In genomic region chrX:133523094-133523493, GRCh38 we compare ENCODE assay signal across 17 cellular contexts.
DNase-seq lines count a peak whose midpoint lies in the region; ATAC-seq and TF ChIP-seq lines count a peak whose summit lies in the region.
"Had no signal": no experiment of that assay in that cellular context is flagged by ENCODE, and none has a peak within 500 bp of the region (broad histone marks: within the 10 kb centered on the region; RNA-seq: fewer than 3 reads in every experiment).

No MANE protein-coding gene starts in this region.

- H2AFZ ChIP-seq in mammary epithelial cell (ENCODE audit: low read depth, low read length): peak overlapping the region; percentile 78

- intact Hi-C loops in MCF 10A (cut with micrococcal nuclease) (no loop called here), breast epithelium (cut with DNase I; ENCODE audit: low total_unique reads) (no loop called here), mammary epithelial cell (cut with micrococcal nuclease) (no loop called here), left colon (cut with DNase I, micrococcal nuclease) (no loop called here)

- H3K4me3 ChIP-seq in breast epithelium (no peak overlapping the region), mammary epithelial cell (replicated peaks in 1 of 3; ENCODE audit: insufficient read depth in 1 of 3, low read depth in 2 of 3, low read length in 3 of 3) (no peak overlapping the region), skeletal muscle cell (ENCODE audit: low read depth, low read length) (no peak overlapping the region)
- H3K4me3 ChIP-seq: BLaER1 treated with 17β-estradiol and CSF1 and Interleukin-3, amounts not matched to agents 10 nM and 100 nM had no signal

- H3K9me3 ChIP-seq in breast epithelium (no peaks in the 10 kb centered on the region), mammary epithelial cell (replicated peaks; ENCODE audit: insufficient read depth, low read length) (no peaks in the 10 kb centered on the region)

- ATAC-seq in HG03097 (IDR thresholded peaks at IDR 0.05; ENCODE audit: low FRiP score, unreplicated experiment): no peak
- no peak for ATAC-seq in GM19397 (IDR thresholded peaks at IDR 0.05; ENCODE audit: unreplicated experiment)
- no peak for ATAC-seq in left colon
- ATAC-seq: naive thymus-derived CD4-positive, alpha-beta T cell; stimulated activated effector memory CD8-positive, alpha-beta T cell treated with anti-CD3 and anti-CD28 coated beads, Interleukin-12 subunit alpha, Interleukin-12 subunit beta, amount 100 ng/mL, for 72 hours had no signal

- WGBS in mammary epithelial cell (ENCODE audit: low coverage, missing lambda C conversion rate): 41% methylated on average over 3 of the region's 5 CpGs

- peak; percentile 18 for DNase-seq in MCF 10A (ENCODE audit: unreplicated experiment)
- no peak for DNase-seq in breast epithelium (ENCODE audit: low spot score in 2 of 2)
- peak; percentile 72 for DNase-seq in mammary epithelial cell
- peak; percentile 50 for DNase-seq in kidney tubule cell (ENCODE audit: low spot score)
- peak; percentile 73 for DNase-seq in skeletal muscle cell (ENCODE audit: low read depth)
- no peak for DNase-seq in left colon
- DNase-seq: activated CD4-positive, alpha-beta T cell treated with anti-CD3 and anti-CD28 coated beads, Interleukin-2, amount 10 ng/mL, durations not matched to agents 24 days and 14 days; activated CD8-positive, alpha-beta memory T cell treated with anti-CD3 and anti-CD28 coated beads, Interleukin-2, amount 50 U/mL, for 4 hours; amniotic stem cell; GF-D8; naive thymus-derived CD4-positive, alpha-beta T cell; NCI-H1694; trophoblast cell had no signal

- H3K36me3 ChIP-seq in breast epithelium (no peaks in the 10 kb centered on the region), mammary epithelial cell (ENCODE audit: insufficient read depth, low read length) (no peaks in the 10 kb centered on the region)
- H3K36me3 ChIP-seq: BLaER1 treated with 17β-estradiol and CSF1 and Interleukin-3, amounts not matched to agents 10 nM and 100 nM had no signal

- CTCF ChIA-PET in MCF 10A (lab: Yijun Ruan, JAX) (no interaction called here), mammary epithelial cell (lab: Charles Lee; ENCODE audit: low non-redundant PET) (no interaction called here)

- H3K4me3 Mint-ChIP-seq in MCF 10A (ENCODE audit: unreplicated experiment): no peak overlapping the region
- H3K4me3 Mint-ChIP-seq: activated CD4-positive, alpha-beta T cell treated with anti-CD3 and anti-CD28 coated beads, Interleukin-2, amount 10 ng/mL, durations not matched to agents 24 days and 14 days; naive thymus-derived CD4-positive, alpha-beta T cell; stimulated activated effector memory CD8-positive, alpha-beta T cell treated with anti-CD3 and anti-CD28 coated beads, Interleukin-12 subunit alpha, Interleukin-12 subunit beta, amount 100 ng/mL, for 72 hours had no signal

- no peak overlapping the region for H3K27ac Mint-ChIP-seq in MCF 10A (ENCODE audit: low read depth, unreplicated experiment)
- H3K27ac Mint-ChIP-seq: activated CD4-positive, alpha-beta T cell treated with anti-CD3 and anti-CD28 coated beads, Interleukin-2, amount 10 ng/mL, durations not matched to agents 24 days and 14 days; naive thymus-derived CD4-positive, alpha-beta T cell; stimulated activated effector memory CD8-positive, alpha-beta T cell treated with anti-CD3 and anti-CD28 coated beads, Interleukin-12 subunit alpha, Interleukin-12 subunit beta, amount 100 ng/mL, for 72 hours had no signal

- no peak overlapping the region for H3K27ac ChIP-seq in breast epithelium
- H3K27ac ChIP-seq in mammary epithelial cell (ENCODE audit: insufficient read depth, low read depth, low read length): peak overlapping the region; percentile 39
- H3K27ac ChIP-seq: BLaER1 treated with 17β-estradiol and CSF1 and Interleukin-3, amounts not matched to agents 10 nM and 100 nM had no signal

- no peak for TF ChIP-seq POLR2A in breast epithelium (IDR thresholded peaks at IDR 0.05)

- H4K20me1 ChIP-seq in mammary epithelial cell (ENCODE audit: insufficient read depth, low read length): no peaks in the 10 kb centered on the region
- H4K20me1 ChIP-seq: BLaER1 treated with 17β-estradiol and CSF1 and Interleukin-3, amounts not matched to agents 10 nM and 100 nM had no signal

- BruUV-seq in MCF 10A (replicated peaks; lab: Mats Ljungman, UMichigan): no TSS peak
- BruUV-seq in mammary epithelial cell (replicated peaks; lab: Mats Ljungman, UMichigan): no TSS peak

- H3K36me3 Mint-ChIP-seq in MCF 10A (ENCODE audit: insufficient read depth, unreplicated experiment): no peaks in the 10 kb centered on the region
- H3K36me3 Mint-ChIP-seq: naive thymus-derived CD4-positive, alpha-beta T cell; stimulated activated effector memory CD8-positive, alpha-beta T cell treated with anti-CD3 and anti-CD28 coated beads, Interleukin-12 subunit alpha, Interleukin-12 subunit beta, amount 100 ng/mL, for 72 hours had no signal

- H3K4me1 Mint-ChIP-seq in MCF 10A (ENCODE audit: insufficient read depth, unreplicated experiment): no peaks in the 10 kb centered on the region
- H3K4me1 Mint-ChIP-seq: activated CD4-positive, alpha-beta T cell treated with anti-CD3 and anti-CD28 coated beads, Interleukin-2, amount 10 ng/mL, durations not matched to agents 24 days and 14 days; naive thymus-derived CD4-positive, alpha-beta T cell; stimulated activated effector memory CD8-positive, alpha-beta T cell treated with anti-CD3 and anti-CD28 coated beads, Interleukin-12 subunit alpha, Interleukin-12 subunit beta, amount 100 ng/mL, for 72 hours had no signal

- in situ Hi-C loops in mammary epithelial cell (cut with MboI; ENCODE audit: low sequenced_read_pairs in 2 of 2): no loop called here

- H3K27me3 ChIP-seq in breast epithelium (peaks cover 0 to 10% of the 10 kb centered on the region in 2 donors), mammary epithelial cell (ENCODE audit: insufficient read depth, low read length) (no peaks in the 10 kb centered on the region)

- H3K4me1 ChIP-seq in breast epithelium (no peaks in the 10 kb centered on the region), mammary epithelial cell (ENCODE audit: insufficient read depth, low read length) (peaks cover 5% of the 10 kb centered on the region)
- H3K4me1 ChIP-seq: BLaER1 treated with 17β-estradiol and CSF1 and Interleukin-3, amounts not matched to agents 10 nM and 100 nM had no signal

- dilution Hi-C loops in mammary epithelial cell (cut with HindIII; ENCODE audit: low sequenced_read_pairs): loop anchor here (5.0 kb wide), 1 partner anchor 99 kb away; no protein-coding TSS in a partner anchor

- peaks cover 17% of the 10 kb centered on the region for H3K27me3 Mint-ChIP-seq in MCF 10A (ENCODE audit: insufficient read depth, unreplicated experiment)
- H3K27me3 Mint-ChIP-seq: activated CD4-positive, alpha-beta T cell treated with anti-CD3 and anti-CD28 coated beads, Interleukin-2, amount 10 ng/mL, durations not matched to agents 24 days and 14 days; naive thymus-derived CD4-positive, alpha-beta T cell had no signal

- no peaks in the 10 kb centered on the region for H3K79me2 ChIP-seq in mammary epithelial cell (ENCODE audit: insufficient read depth, low read length)

- H3K9me3 Mint-ChIP-seq in MCF 10A (ENCODE audit: unreplicated experiment): no peaks in the 10 kb centered on the region
- H3K9me3 Mint-ChIP-seq: activated CD4-positive, alpha-beta T cell treated with anti-CD3 and anti-CD28 coated beads, Interleukin-2, amount 10 ng/mL, durations not matched to agents 24 days and 14 days; naive thymus-derived CD4-positive, alpha-beta T cell; stimulated activated effector memory CD8-positive, alpha-beta T cell treated with anti-CD3 and anti-CD28 coated beads, Interleukin-12 subunit alpha, Interleukin-12 subunit beta, amount 100 ng/mL, for 72 hours had no signal

- POLR2A ChIA-PET in MCF 10A (lab: Yijun Ruan, JAX): interaction anchor here (0.6 kb wide), 1 partner anchor 79 kb away, joined by 3 read pairs; no protein-coding TSS in a partner anchor

- no peak for TF ChIP-seq CTCF in MCF 10A (IDR thresholded peaks at IDR 0.05; ENCODE audit: unreplicated experiment)
- no peak for TF ChIP-seq CTCF in breast epithelium (IDR thresholded peaks at IDR 0.05)
- no peak for TF ChIP-seq CTCF in mammary epithelial cell (conservative IDR thresholded peaks at IDR 0.05 in 1 of 2, IDR thresholded peaks at IDR 0.05 in 1 of 2; ENCODE audit: extremely low read depth in 1 of 2, insufficient read depth in 1 of 2, low read depth in 1 of 2, low read length in 2 of 2)

- no peak overlapping the region for H3K9ac ChIP-seq in mammary epithelial cell (ENCODE audit: insufficient read depth, low read length)
- H3K9ac ChIP-seq: BLaER1 treated with 17β-estradiol and CSF1 and Interleukin-3, amounts not matched to agents 10 nM and 100 nM had no signal

- H3K4me2 ChIP-seq in mammary epithelial cell (ENCODE audit: insufficient read depth, low read depth, low read length): no peak overlapping the region
- H3K4me2 ChIP-seq: BLaER1 treated with 17β-estradiol and CSF1 and Interleukin-3, amounts not matched to agents 10 nM and 100 nM had no signal

Comparison
In these comparisons a context has a peak if more than half of its experiments do, and no peak if none do; other contexts are left out.
1. DNase-seq: peak in MCF 10A (single experiment), mammary epithelial cell (single experiment), kidney tubule cell (single experiment) and skeletal muscle cell (single experiment); none in breast epithelium (0 of 2) and left colon (0 of 2).